25 cellular contexts compared by ENCODE assay signal in the genomic region with DNA sequence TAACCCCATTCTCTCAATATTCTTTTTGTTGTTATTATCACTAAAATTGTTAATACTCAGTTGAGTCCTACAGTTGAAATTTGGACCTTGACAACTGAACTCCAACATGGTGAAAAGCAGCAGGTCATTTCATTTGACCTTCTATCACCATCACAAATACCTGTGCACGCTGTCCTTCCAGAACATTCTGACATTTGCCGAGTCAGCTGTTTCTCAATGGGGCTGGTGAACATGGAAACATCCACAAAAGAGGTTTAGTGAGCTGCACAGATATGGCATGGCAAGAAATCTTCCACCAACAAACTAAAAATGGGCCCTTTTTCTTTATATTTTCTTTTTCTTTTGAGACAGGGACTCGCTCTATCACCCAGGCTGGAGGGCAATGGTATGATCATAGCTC.
DNase-seq lines count a peak whose midpoint lies in the region; ATAC-seq and TF ChIP-seq lines count a peak whose summit lies in the region.
"Had no signal": no experiment of that assay in that cellular context is flagged by ENCODE, and none has a peak within 500 bp of the region (broad histone marks: within the 10 kb centered on the region; RNA-seq: fewer than 3 reads in every experiment).

No MANE protein-coding gene starts in this region.

- H3K27me3 Mint-ChIP-seq in activated naive CD8-positive, alpha-beta T cell treated with anti-CD3 and anti-CD28 coated beads for 36 hours = no peaks in the 10 kb centered on the region
- no peaks in the 10 kb centered on the region for H3K27me3 Mint-ChIP-seq in activated T-helper 1 cell treated with anti-CD3 and anti-CD28 coated beads, Interleukin-12 subunit alpha, Interleukin-12 subunit beta, Interleukin-2, Interleukin-4 antibody, amounts not matched to agents 30 ng/mL and 10 ng/mL and 1 ng/mL, durations not matched to agents 14 hours and 24 hours and 36 hours (ENCODE audit: insufficient read depth)
- H3K27me3 Mint-ChIP-seq: activated CD4-positive, alpha-beta T cell treated with anti-CD3 and anti-CD28 coated beads, Interleukin-2, amount 10 ng/mL, durations not matched to agents 7 days and 5 days; activated T-cell treated with anti-CD3 and anti-CD28 coated beads, Interleukin-2, amount 50 U/mL, for 24 hours; brain; CD4-positive, CD25-positive, alpha-beta regulatory T cell; IgD-negative memory B cell; stimulated activated naive CD8-positive, alpha-beta T cell treated with anti-CD3 and anti-CD28 coated beads, Interleukin-15, amount 100 ng/mL, for 72 hours had no signal

- peak overlapping the region in 1 of 2 experiments; percentile 93 for H2BK12ac ChIP-seq in mesenchymal stem cell (ENCODE audit: low read length in 2 of 2)

- no peak overlapping the region for H2AFZ ChIP-seq in mesenchymal stem cell (ENCODE audit: low read depth, low read length)

- no peaks in the 10 kb centered on the region for H4K20me1 ChIP-seq in BLaER1 treated with 17β-estradiol and CSF1 and Interleukin-3, amounts not matched to agents 10 nM and 100 nM

- DNase-seq in NB4 (ENCODE audit: low read depth) (no peak), mesenchymal stem cell (no peak), COR-L47 (lab: John Stamatoyannopoulos, UW) (no peak)
- DNase-seq in activated naive CD8-positive, alpha-beta T cell treated with anti-CD3 and anti-CD28 coated beads for 36 hours = no peak
- DNase-seq in activated T-helper 1 cell treated with anti-CD3 and anti-CD28 coated beads, Interleukin-12 subunit alpha, Interleukin-12 subunit beta, Interleukin-2, Interleukin-4 antibody, amounts not matched to agents 30 ng/mL and 10 ng/mL and 1 ng/mL, durations not matched to agents 14 hours and 24 hours and 36 hours (ENCODE audit: low spot score) = no peak
- DNase-seq: activated CD4-positive, alpha-beta T cell treated with anti-CD3 and anti-CD28 coated beads, Interleukin-2, amount 10 ng/mL, durations not matched to agents 7 days and 5 days; activated naive CD4-positive, alpha-beta T cell treated with Interleukin-2 at 50 U/mL for 16 hours; activated T-cell treated with anti-CD3 and anti-CD28 coated beads, Interleukin-2, amount 50 U/mL, for 24 hours; CD4-positive, CD25-positive, alpha-beta regulatory T cell; NCI-H1105; NCI-H187 treated with DMSO at 0.1 percent for 48 hours; NCI-H2227 treated with DMSO at 0.1 percent for 48 hours; NCI-H526 treated with DMSO at 0.1 percent for 48 hours; stimulated activated naive CD8-positive, alpha-beta T cell treated with anti-CD3 and anti-CD28 coated beads, Interleukin-15, amount 100 ng/mL, for 72 hours; SW 1271; T-helper 9 cell; upper lobe of left lung; WERI-Rb-1 had no signal

- TF ChIP-seq CTCF in NB4 (IDR thresholded peaks at IDR 0.05; ENCODE audit: low read depth, low read length) = no peak

- no peaks in the 10 kb centered on the region for H3K36me3 ChIP-seq in BLaER1 treated with 17β-estradiol and CSF1 and Interleukin-3, amounts not matched to agents 10 nM and 100 nM
- no peaks in the 10 kb centered on the region for H3K36me3 ChIP-seq in mesenchymal stem cell (ENCODE audit: control insufficient read depth in 1 of 2, insufficient read depth in 2 of 2, low read depth in 1 of 2, low read length in 2 of 2)
- H3K36me3 ChIP-seq in subcutaneous abdominal adipose tissue (ENCODE audit: control insufficient read depth in 5 of 5, insufficient read depth in 5 of 5, low read length in 5 of 5) = no peaks in the 10 kb centered on the region
- H3K36me3 ChIP-seq: upper lobe of left lung, WERI-Rb-1 had no signal

- H2AK5ac ChIP-seq in mesenchymal stem cell (ENCODE audit: low read length, severe bottlenecking) = no peak overlapping the region

- no peak overlapping the region for H3K27ac Mint-ChIP-seq in activated naive CD8-positive, alpha-beta T cell treated with anti-CD3 and anti-CD28 coated beads for 36 hours
- no peak overlapping the region for H3K27ac Mint-ChIP-seq in activated T-helper 1 cell treated with anti-CD3 and anti-CD28 coated beads, Interleukin-12 subunit alpha, Interleukin-12 subunit beta, Interleukin-2, Interleukin-4 antibody, amounts not matched to agents 30 ng/mL and 10 ng/mL and 1 ng/mL, durations not matched to agents 14 hours and 24 hours and 36 hours
- H3K27ac Mint-ChIP-seq: activated CD4-positive, alpha-beta T cell treated with anti-CD3 and anti-CD28 coated beads, Interleukin-2, amount 10 ng/mL, durations not matched to agents 7 days and 5 days; activated T-cell treated with anti-CD3 and anti-CD28 coated beads, Interleukin-2, amount 50 U/mL, for 24 hours; CD4-positive, CD25-positive, alpha-beta regulatory T cell; IgD-negative memory B cell; stimulated activated naive CD8-positive, alpha-beta T cell treated with anti-CD3 and anti-CD28 coated beads, Interleukin-15, amount 100 ng/mL, for 72 hours had no signal

- no peaks in the 10 kb centered on the region for H3K36me3 Mint-ChIP-seq in activated naive CD8-positive, alpha-beta T cell treated with anti-CD3 and anti-CD28 coated beads for 36 hours
- no peaks in the 10 kb centered on the region for H3K36me3 Mint-ChIP-seq in activated T-helper 1 cell treated with anti-CD3 and anti-CD28 coated beads, Interleukin-12 subunit alpha, Interleukin-12 subunit beta, Interleukin-2, Interleukin-4 antibody, amounts not matched to agents 30 ng/mL and 10 ng/mL and 1 ng/mL, durations not matched to agents 14 hours and 24 hours and 36 hours (ENCODE audit: low read depth)
- H3K36me3 Mint-ChIP-seq: brain had no signal

- H3K27me3 ChIP-seq in BLaER1 treated with 17β-estradiol and CSF1 and Interleukin-3, amounts not matched to agents 10 nM and 100 nM = no peaks in the 10 kb centered on the region
- H3K27me3 ChIP-seq in mesenchymal stem cell (ENCODE audit: control insufficient read depth in 1 of 2, insufficient read depth in 1 of 2, low read length in 2 of 2) (no peaks in the 10 kb centered on the region), subcutaneous abdominal adipose tissue (ENCODE audit: control insufficient read depth in 5 of 5, insufficient read depth in 4 of 5, low read length in 5 of 5) (no peaks in the 10 kb centered on the region)
- H3K27me3 ChIP-seq: upper lobe of left lung had no signal

- intact Hi-C loops in activated T-helper 1 cell treated with anti-CD3 and anti-CD28 coated beads, Interleukin-12 subunit alpha, Interleukin-12 subunit beta, Interleukin-2, Interleukin-4 antibody, amounts not matched to agents 30 ng/mL and 10 ng/mL and 1 ng/mL, durations not matched to agents 14 hours and 24 hours and 36 hours (cut with micrococcal nuclease) = no loop called here

- H2BK120ac ChIP-seq in mesenchymal stem cell (ENCODE audit: low read depth, low read length) = peak overlapping the region; percentile 21

- H3K4me1 Mint-ChIP-seq in activated naive CD8-positive, alpha-beta T cell treated with anti-CD3 and anti-CD28 coated beads for 36 hours = no peaks in the 10 kb centered on the region
- H3K4me1 Mint-ChIP-seq in activated T-helper 1 cell treated with anti-CD3 and anti-CD28 coated beads, Interleukin-12 subunit alpha, Interleukin-12 subunit beta, Interleukin-2, Interleukin-4 antibody, amounts not matched to agents 30 ng/mL and 10 ng/mL and 1 ng/mL, durations not matched to agents 14 hours and 24 hours and 36 hours (ENCODE audit: low read depth) = no peaks in the 10 kb centered on the region
- H3K4me1 Mint-ChIP-seq: activated CD4-positive, alpha-beta T cell treated with anti-CD3 and anti-CD28 coated beads, Interleukin-2, amount 10 ng/mL, durations not matched to agents 7 days and 5 days; IgD-negative memory B cell; stimulated activated naive CD8-positive, alpha-beta T cell treated with anti-CD3 and anti-CD28 coated beads, Interleukin-15, amount 100 ng/mL, for 72 hours had no signal

- H3K18ac ChIP-seq in mesenchymal stem cell (ENCODE audit: low read depth in 1 of 2, low read length in 2 of 2) = peak overlapping the region; percentile 11 to 83

- H3K4ac ChIP-seq in mesenchymal stem cell (ENCODE audit: low read depth in 1 of 2, low read length in 2 of 2) = peak overlapping the region in 1 of 2 experiments; percentile 71

- H3K14ac ChIP-seq in mesenchymal stem cell (ENCODE audit: low read length in 2 of 2) = no peak overlapping the region

- 96% methylated on average over 3 of the region's 3 CpGs for WGBS in mesenchymal stem cell

- ATAC-seq in HG02642 (IDR thresholded peaks at IDR 0.05; ENCODE audit: poor library complexity, unreplicated experiment) = no peak
- ATAC-seq: Panc1; stimulated activated naive CD8-positive, alpha-beta T cell treated with anti-CD3 and anti-CD28 coated beads, Interleukin-15, amount 100 ng/mL, for 72 hours had no signal

- no peak overlapping the region for H3K23ac ChIP-seq in mesenchymal stem cell (ENCODE audit: low read length in 2 of 2)

- H3K27ac ChIP-seq in BLaER1 treated with 17β-estradiol and CSF1 and Interleukin-3, amounts not matched to agents 10 nM and 100 nM = peak overlapping the region in 8 of 11 experiments; percentile 59 to 73 (median 65); a peak in 16 of 22 replicates
- H3K27ac ChIP-seq in mesenchymal stem cell (ENCODE audit: low read length, poor library complexity, severe bottlenecking) (no peak overlapping the region), subcutaneous abdominal adipose tissue (ENCODE audit: low read depth, low read length) (peak overlapping the region; percentile 80)
- H3K27ac ChIP-seq: skin epidermis, WERI-Rb-1 had no signal

- H2BK15ac ChIP-seq in mesenchymal stem cell (ENCODE audit: low read depth, poor library complexity, severe bottlenecking) = no peak overlapping the region

- peak overlapping the region in 9 of 11 experiments; percentile 6 to 60 (median 46); a peak in 16 of 22 replicates for H3K4me2 ChIP-seq in BLaER1 treated with 17β-estradiol and CSF1 and Interleukin-3, amounts not matched to agents 10 nM and 100 nM
- no peak overlapping the region for H3K4me2 ChIP-seq in mesenchymal stem cell (ENCODE audit: low read length, poor library complexity, severe bottlenecking)

- no peak overlapping the region for H4K91ac ChIP-seq in mesenchymal stem cell (ENCODE audit: low read length)

- H3K9ac ChIP-seq in BLaER1 treated with 17β-estradiol and CSF1 and Interleukin-3, amounts not matched to agents 10 nM and 100 nM = peak overlapping the region in 2 of 11 experiments; percentile 13 to 25; a peak in 3 of 22 replicates
- H3K9ac ChIP-seq in mesenchymal stem cell (ENCODE audit: low read length) (no peak overlapping the region), subcutaneous abdominal adipose tissue (ENCODE audit: low read length in 5 of 5) (no peak overlapping the region)

- peaks cover 0 to 42% (median 22%) of the 10 kb centered on the region in 10 experiments; a peak in 18 of 20 replicates for H3K4me1 ChIP-seq in BLaER1 treated with 17β-estradiol and CSF1 and Interleukin-3, amounts not matched to agents 10 nM and 100 nM
- H3K4me1 ChIP-seq in mesenchymal stem cell (ENCODE audit: control insufficient read depth, insufficient read depth, low read depth, low read length) (no peaks in the 10 kb centered on the region), subcutaneous abdominal adipose tissue (ENCODE audit: control insufficient read depth in 5 of 5, insufficient read depth in 5 of 5, low read length in 5 of 5) (peaks cover 2 to 70% (median 52%) of the 10 kb centered on the region in 5 donors)

- H2BK5ac ChIP-seq in mesenchymal stem cell (ENCODE audit: low read depth, low read length, poor library complexity, severe bottlenecking) = no peak overlapping the region

- TF ChIP-seq POLR2A in NB4 (IDR thresholded peaks at IDR 0.05; ENCODE audit: extremely low read depth, insufficient read length) = no peak

- H3K4me3 Mint-ChIP-seq in activated naive CD8-positive, alpha-beta T cell treated with anti-CD3 and anti-CD28 coated beads for 36 hours = no peak overlapping the region
- no peak overlapping the region for H3K4me3 Mint-ChIP-seq in activated T-helper 1 cell treated with anti-CD3 and anti-CD28 coated beads, Interleukin-12 subunit alpha, Interleukin-12 subunit beta, Interleukin-2, Interleukin-4 antibody, amounts not matched to agents 30 ng/mL and 10 ng/mL and 1 ng/mL, durations not matched to agents 14 hours and 24 hours and 36 hours
- H3K4me3 Mint-ChIP-seq: activated CD4-positive, alpha-beta T cell treated with anti-CD3 and anti-CD28 coated beads, Interleukin-2, amount 10 ng/mL, durations not matched to agents 7 days and 5 days; activated T-cell treated with anti-CD3 and anti-CD28 coated beads, Interleukin-2, amount 50 U/mL, for 24 hours; brain; CD4-positive, CD25-positive, alpha-beta regulatory T cell; stimulated activated naive CD8-positive, alpha-beta T cell treated with anti-CD3 and anti-CD28 coated beads, Interleukin-15, amount 100 ng/mL, for 72 hours had no signal

- H3K9me3 Mint-ChIP-seq in activated naive CD8-positive, alpha-beta T cell treated with anti-CD3 and anti-CD28 coated beads for 36 hours = no peaks in the 10 kb centered on the region
- H3K9me3 Mint-ChIP-seq in activated T-helper 1 cell treated with anti-CD3 and anti-CD28 coated beads, Interleukin-12 subunit alpha, Interleukin-12 subunit beta, Interleukin-2, Interleukin-4 antibody, amounts not matched to agents 30 ng/mL and 10 ng/mL and 1 ng/mL, durations not matched to agents 14 hours and 24 hours and 36 hours = no peaks in the 10 kb centered on the region
- H3K9me3 Mint-ChIP-seq: activated CD4-positive, alpha-beta T cell treated with anti-CD3 and anti-CD28 coated beads, Interleukin-2, amount 10 ng/mL, durations not matched to agents 7 days and 5 days; activated T-cell treated with anti-CD3 and anti-CD28 coated beads, Interleukin-2, amount 50 U/mL, for 24 hours; brain; IgD-negative memory B cell; stimulated activated naive CD8-positive, alpha-beta T cell treated with anti-CD3 and anti-CD28 coated beads, Interleukin-15, amount 100 ng/mL, for 72 hours had no signal

- H3K9me3 ChIP-seq in BLaER1 treated with 17β-estradiol and CSF1 and Interleukin-3, amounts not matched to agents 10 nM and 100 nM (replicated peaks in 1 of 11) = no peaks in the 10 kb centered on the region
- H3K9me3 ChIP-seq in mesenchymal stem cell (ENCODE audit: control insufficient read depth, low read length) (no peaks in the 10 kb centered on the region), subcutaneous abdominal adipose tissue (ENCODE audit: control insufficient read depth in 5 of 5, low read length in 5 of 5) (no peaks in the 10 kb centered on the region)
- H3K9me3 ChIP-seq: upper lobe of left lung had no signal

- H4K8ac ChIP-seq in mesenchymal stem cell (ENCODE audit: low read length) = no peak overlapping the region

- no peaks in the 10 kb centered on the region for H3K79me1 ChIP-seq in mesenchymal stem cell (replicated peaks; ENCODE audit: low read length, poor library complexity, severe bottlenecking)

- H3K4me3 ChIP-seq in BLaER1 treated with 17β-estradiol and CSF1 and Interleukin-3, amounts not matched to agents 10 nM and 100 nM = no peak overlapping the region
- H3K4me3 ChIP-seq in NB4 (ENCODE audit: low read depth, low read length) (peak overlapping the region; percentile 32), mesenchymal stem cell (ENCODE audit: insufficient read depth in 1 of 2, low read depth in 1 of 2, low read length in 2 of 2) (no peak overlapping the region), subcutaneous abdominal adipose tissue (ENCODE audit: low read depth in 1 of 5, low read length in 5 of 5) (no peak overlapping the region)
- H3K4me3 ChIP-seq: skin epidermis, upper lobe of left lung had no signal
